Comparison of ENCODE assay signal across 1 cellular context in genomic region chr2:127003028-127003800, GRCh38.
TF ChIP-seq lines count a peak whose summit lies in the region.

No MANE protein-coding gene starts in this region.

TF ChIP-seq in GM23338, 12 proteins besides CTCF, POLR2A, EP300 and RAD21 (continued from another document):
- TF ChIP-seq ZNF462 (CRISPR knock-in tag; IDR thresholded peaks at IDR 0.05) (no peak), STAT1 (IDR thresholded peaks at IDR 0.05; ENCODE audit: unreplicated experiment) (no peak), NANOG (IDR thresholded peaks at IDR 0.05; ENCODE audit: borderline replicate concordance) (no peak), EZH2 (IDR thresholded peaks at IDR 0.05; ENCODE audit: low read depth, unreplicated experiment) (no peak), ETS1 (IDR thresholded peaks at IDR 0.05) (no peak)
